25 cellular contexts compared by ENCODE assay signal in genomic region chr19:38400361-38400760, GRCh38. TPM values are rescaled to one million over a fixed set of nuclear protein-coding genes. Genes with fewer than 3 reads are reported as not detected.
"Had no signal": no experiment of that assay in that cellular context is flagged by ENCODE, and none has a peak within 500 bp of the region (broad histone marks: within the 10 kb centered on the region; RNA-seq: fewer than 3 reads in every experiment).

No MANE protein-coding gene starts in this region.

- DNase-seq: activated CD4-positive, alpha-beta T cell treated with anti-CD3 and anti-CD28 coated beads for 1 hour; activated CD8-positive, alpha-beta T cell treated with anti-CD3 and anti-CD28 coated beads for 36 hours; activated gamma-delta T cell treated with Interleukin-2 at 50 U/mL for 16 hours; activated T-cell treated with anti-CD3 and anti-CD28 coated beads, Interleukin-2, amount 50 U/mL, for 72 hours; colonic mucosa; esophagus squamous epithelium; mucosa of descending colon; naive thymus-derived CD4-positive, alpha-beta T cell; nucleus accumbens; stimulated activated CD4-positive, alpha-beta T cell treated with anti-CD3 and anti-CD28 coated beads, Interleukin-15, amount 100 ng/mL, for 24 hours; stimulated activated CD4-positive, alpha-beta T cell treated with anti-CD3 and anti-CD28 coated beads, Interleukin-4, amount 100 ng/mL, for 1 hour; stimulated activated naive B cell treated with anti-CD40 and anti-IgM and Interleukin-4, amounts not matched to agents 10 μg/mL and 1 μg/mL and 100 μg/mL, for 72 hours; substantia nigra; T-helper 9 cell; transverse colon had no signal

- H3K27me3 ChIP-seq: cardiac muscle cell, hepatocyte had no signal

- H3K27ac Mint-ChIP-seq: activated CD8-positive, alpha-beta T cell treated with anti-CD3 and anti-CD28 coated beads for 36 hours; activated T-cell treated with anti-CD3 and anti-CD28 coated beads, Interleukin-2, amount 50 U/mL, for 72 hours; stimulated activated naive B cell treated with anti-CD40 and anti-IgM and Interleukin-4, amounts not matched to agents 10 μg/mL and 1 μg/mL and 100 μg/mL, for 72 hours had no signal

- H3K9me3 Mint-ChIP-seq: activated CD8-positive, alpha-beta T cell treated with anti-CD3 and anti-CD28 coated beads for 36 hours; activated T-cell treated with anti-CD3 and anti-CD28 coated beads, Interleukin-2, amount 50 U/mL, for 72 hours; naive thymus-derived CD4-positive, alpha-beta T cell; stimulated activated naive B cell treated with anti-CD40 and anti-IgM and Interleukin-4, amounts not matched to agents 10 μg/mL and 1 μg/mL and 100 μg/mL, for 72 hours had no signal

- H3K27ac ChIP-seq: cardiac muscle cell, colonic mucosa, esophagus squamous epithelium, hepatocyte, right atrium auricular region, skin epidermis, transverse colon had no signal

- H3K36me3 ChIP-seq: cardiac muscle cell, colonic mucosa, transverse colon had no signal

- H3K4me3 ChIP-seq: cardiac muscle cell, colonic mucosa, esophagus squamous epithelium, hepatocyte, mucosa of descending colon, right atrium auricular region, skin epidermis, transverse colon had no signal

- H3K9me3 ChIP-seq: colonic mucosa, esophagus squamous epithelium, mucosa of descending colon, right atrium auricular region, transverse colon had no signal

- H3K4me3 Mint-ChIP-seq: activated CD8-positive, alpha-beta T cell treated with anti-CD3 and anti-CD28 coated beads for 36 hours; activated T-cell treated with anti-CD3 and anti-CD28 coated beads, Interleukin-2, amount 50 U/mL, for 72 hours; stimulated activated naive B cell treated with anti-CD40 and anti-IgM and Interleukin-4, amounts not matched to agents 10 μg/mL and 1 μg/mL and 100 μg/mL, for 72 hours had no signal

- FAIRE-seq: endothelial cell of umbilical vein, keratinocyte had no signal

- ATAC-seq: activated CD8-positive, alpha-beta T cell treated with anti-CD3 and anti-CD28 coated beads for 36 hours; activated T-cell treated with anti-CD3 and anti-CD28 coated beads, Interleukin-2, amount 50 U/mL, for 72 hours; left lobe of liver; mucosa of descending colon; naive thymus-derived CD4-positive, alpha-beta T cell; stimulated activated naive B cell treated with anti-CD40 and anti-IgM and Interleukin-4, amounts not matched to agents 10 μg/mL and 1 μg/mL and 100 μg/mL, for 72 hours had no signal

- H2AFZ ChIP-seq: hepatocyte had no signal

- H3K4me2 ChIP-seq: hepatocyte had no signal

RNA-seq across cellular contexts. Expression of gene GGN, which starts 12.5 kb away (rescaled TPM):
- total RNA-seq: activated CD8-positive, alpha-beta T cell treated with anti-CD3 and anti-CD28 coated beads for 36 hours; left lobe of liver; lung microvascular endothelial cell; transverse colon had no signal
- polyA plus RNA-seq: keratinocyte; naive thymus-derived CD4-positive, alpha-beta T cell had no signal

RNA-seq across cellular contexts. Expression of gene RASGRP4, which starts 25.7 kb away (rescaled TPM):
- total RNA-seq: endothelial cell of umbilical vein, fibroblast of villous mesenchyme, glomerular endothelial cell, lung microvascular endothelial cell had no signal
- polyA plus RNA-seq: endothelial cell of umbilical vein, hepatocyte, keratinocyte had no signal
